2 cellular contexts compared by ENCODE assay signal in the genomic region with DNA sequence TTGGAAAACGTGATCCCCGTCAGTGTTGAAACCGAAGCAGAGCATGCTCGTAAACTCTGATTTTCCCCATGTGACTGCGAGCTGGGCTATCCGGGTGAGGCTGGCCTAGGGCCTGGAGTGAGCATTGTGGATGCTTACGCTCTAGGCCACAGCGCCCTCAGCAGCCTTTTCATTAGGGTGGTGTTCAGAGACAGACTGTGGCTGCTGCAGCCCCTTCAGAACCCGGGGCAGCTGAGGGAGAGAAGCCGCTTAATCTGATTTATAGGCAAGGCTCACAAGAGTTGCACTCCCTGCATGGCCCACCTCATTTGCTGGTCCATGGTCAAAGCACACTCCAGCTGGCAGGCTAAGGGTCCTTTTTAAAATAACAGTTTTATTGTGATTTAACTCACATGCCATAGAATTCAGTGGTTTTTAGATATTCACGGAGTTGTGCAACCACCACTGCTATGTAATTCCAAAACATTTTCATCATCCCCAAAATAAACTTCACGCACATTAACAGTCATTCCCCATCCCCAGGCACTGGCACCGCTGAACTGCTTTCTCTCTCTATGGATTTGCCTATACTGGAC.
TF ChIP-seq lines count a peak whose summit lies in the region.

No MANE protein-coding gene starts in this region.

TF ChIP-seq in SK-N-SH, 30 proteins besides CTCF, POLR2A, EP300 and RAD21 (continued from another document):
- TF ChIP-seq, protein P1, sequence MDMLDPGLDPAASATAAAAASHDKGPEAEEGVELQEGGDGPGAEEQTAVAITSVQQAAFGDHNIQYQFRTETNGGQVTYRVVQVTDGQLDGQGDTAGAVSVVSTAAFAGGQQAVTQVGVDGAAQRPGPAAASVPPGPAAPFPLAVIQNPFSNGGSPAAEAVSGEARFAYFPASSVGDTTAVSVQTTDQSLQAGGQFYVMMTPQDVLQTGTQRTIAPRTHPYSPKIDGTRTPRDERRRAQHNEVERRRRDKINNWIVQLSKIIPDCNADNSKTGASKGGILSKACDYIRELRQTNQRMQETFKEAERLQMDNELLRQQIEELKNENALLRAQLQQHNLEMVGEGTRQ (IDR thresholded peaks at IDR 0.05; ENCODE audit: borderline replicate concordance, low read depth, low read length): no peak
- TF ChIP-seq FOSL2 (IDR thresholded peaks at IDR 0.05; ENCODE audit: borderline replicate concordance, low read depth) (no peak), JUND (IDR thresholded peaks at IDR 0.05) (no peak), ELF1 (IDR thresholded peaks at IDR 0.05) (no peak), RXRA (IDR thresholded peaks at IDR 0.05; ENCODE audit: borderline replicate concordance, low read depth) (no peak), SIN3A (IDR thresholded peaks at IDR 0.05; ENCODE audit: borderline replicate concordance, low read depth, low read length) (no peak), MEF2A (IDR thresholded peaks at IDR 0.05; ENCODE audit: borderline replicate concordance, low read depth) (no peak), SMC3 (IDR thresholded peaks at IDR 0.05; ENCODE audit: low read depth, low read length) (no peak), USF1 (IDR thresholded peaks at IDR 0.05; ENCODE audit: borderline replicate concordance, low read depth) (no peak), CHD2 (IDR thresholded peaks at IDR 0.05; ENCODE audit: low read length, partially characterized antibody) (no peak), TCF12 (IDR thresholded peaks at IDR 0.05) (no peak), NRF1 (IDR thresholded peaks at IDR 0.05; ENCODE audit: low read depth, low read length) (no peak), IRF3 (IDR thresholded peaks at IDR 0.05; ENCODE audit: low read depth, low read length) (no peak), MXI1 (IDR thresholded peaks at IDR 0.05; ENCODE audit: low read depth, low read length) (no peak), MAX (IDR thresholded peaks at IDR 0.05; ENCODE audit: low read depth) (no peak), TEAD4 (IDR thresholded peaks at IDR 0.05; ENCODE audit: borderline replicate concordance, insufficient read depth) (no peak), YY1 (IDR thresholded peaks at IDR 0.05; ENCODE audit: low read depth) (no peak)
- TF ChIP-seq, protein P2, sequence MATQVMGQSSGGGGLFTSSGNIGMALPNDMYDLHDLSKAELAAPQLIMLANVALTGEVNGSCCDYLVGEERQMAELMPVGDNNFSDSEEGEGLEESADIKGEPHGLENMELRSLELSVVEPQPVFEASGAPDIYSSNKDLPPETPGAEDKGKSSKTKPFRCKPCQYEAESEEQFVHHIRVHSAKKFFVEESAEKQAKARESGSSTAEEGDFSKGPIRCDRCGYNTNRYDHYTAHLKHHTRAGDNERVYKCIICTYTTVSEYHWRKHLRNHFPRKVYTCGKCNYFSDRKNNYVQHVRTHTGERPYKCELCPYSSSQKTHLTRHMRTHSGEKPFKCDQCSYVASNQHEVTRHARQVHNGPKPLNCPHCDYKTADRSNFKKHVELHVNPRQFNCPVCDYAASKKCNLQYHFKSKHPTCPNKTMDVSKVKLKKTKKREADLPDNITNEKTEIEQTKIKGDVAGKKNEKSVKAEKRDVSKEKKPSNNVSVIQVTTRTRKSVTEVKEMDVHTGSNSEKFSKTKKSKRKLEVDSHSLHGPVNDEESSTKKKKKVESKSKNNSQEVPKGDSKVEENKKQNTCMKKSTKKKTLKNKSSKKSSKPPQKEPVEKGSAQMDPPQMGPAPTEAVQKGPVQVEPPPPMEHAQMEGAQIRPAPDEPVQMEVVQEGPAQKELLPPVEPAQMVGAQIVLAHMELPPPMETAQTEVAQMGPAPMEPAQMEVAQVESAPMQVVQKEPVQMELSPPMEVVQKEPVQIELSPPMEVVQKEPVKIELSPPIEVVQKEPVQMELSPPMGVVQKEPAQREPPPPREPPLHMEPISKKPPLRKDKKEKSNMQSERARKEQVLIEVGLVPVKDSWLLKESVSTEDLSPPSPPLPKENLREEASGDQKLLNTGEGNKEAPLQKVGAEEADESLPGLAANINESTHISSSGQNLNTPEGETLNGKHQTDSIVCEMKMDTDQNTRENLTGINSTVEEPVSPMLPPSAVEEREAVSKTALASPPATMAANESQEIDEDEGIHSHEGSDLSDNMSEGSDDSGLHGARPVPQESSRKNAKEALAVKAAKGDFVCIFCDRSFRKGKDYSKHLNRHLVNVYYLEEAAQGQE (IDR thresholded peaks at IDR 0.05; ENCODE audit: low read depth, low read length): no peak
TF ChIP-seq in SK-N-SH: peak in this region for 0.

TF ChIP-seq in SK-N-SH treated with all-trans-retinoic acid at 6 μM for 48 hours, 23 proteins besides CTCF, POLR2A, EP300 and RAD21 (continued from another document):
- no peak for TF ChIP-seq PATZ1 (CRISPR knock-in tag; IDR thresholded peaks at IDR 0.05; ENCODE audit: borderline replicate concordance)
- no peak for TF ChIP-seq BACH2 (CRISPR knock-in tag; IDR thresholded peaks at IDR 0.05; ENCODE audit: borderline replicate concordance)
- TF ChIP-seq ZNF8 (CRISPR knock-in tag; IDR thresholded peaks at IDR 0.05): no peak
- no peak for TF ChIP-seq OSR1 (CRISPR knock-in tag; IDR thresholded peaks at IDR 0.05)
- TF ChIP-seq ZNF70 (CRISPR knock-in tag; IDR thresholded peaks at IDR 0.05): no peak
- TF ChIP-seq CSDC2 (CRISPR knock-in tag; IDR thresholded peaks at IDR 0.05): no peak
- no peak for TF ChIP-seq TCF4 (CRISPR knock-in tag; IDR thresholded peaks at IDR 0.05; ENCODE audit: borderline replicate concordance)
- no peak for TF ChIP-seq SNAI2 (CRISPR knock-in tag; IDR thresholded peaks at IDR 0.05)
- TF ChIP-seq ZFP3 (CRISPR knock-in tag; IDR thresholded peaks at IDR 0.05): no peak
- no peak for TF ChIP-seq ZC3H10 (CRISPR knock-in tag; IDR thresholded peaks at IDR 0.05)
- TF ChIP-seq, protein P3, sequence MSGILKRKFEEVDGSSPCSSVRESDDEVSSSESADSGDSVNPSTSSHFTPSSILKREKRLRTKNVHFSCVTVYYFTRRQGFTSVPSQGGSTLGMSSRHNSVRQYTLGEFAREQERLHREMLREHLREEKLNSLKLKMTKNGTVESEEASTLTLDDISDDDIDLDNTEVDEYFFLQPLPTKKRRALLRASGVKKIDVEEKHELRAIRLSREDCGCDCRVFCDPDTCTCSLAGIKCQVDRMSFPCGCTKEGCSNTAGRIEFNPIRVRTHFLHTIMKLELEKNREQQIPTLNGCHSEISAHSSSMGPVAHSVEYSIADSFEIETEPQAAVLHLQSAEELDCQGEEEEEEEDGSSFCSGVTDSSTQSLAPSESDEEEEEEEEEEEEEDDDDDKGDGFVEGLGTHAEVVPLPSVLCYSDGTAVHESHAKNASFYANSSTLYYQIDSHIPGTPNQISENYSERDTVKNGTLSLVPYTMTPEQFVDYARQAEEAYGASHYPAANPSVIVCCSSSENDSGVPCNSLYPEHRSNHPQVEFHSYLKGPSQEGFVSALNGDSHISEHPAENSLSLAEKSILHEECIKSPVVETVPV (CRISPR knock-in tag; IDR thresholded peaks at IDR 0.05): no peak
- TF ChIP-seq ARNTL (CRISPR knock-in tag; IDR thresholded peaks at IDR 0.05; ENCODE audit: borderline replicate concordance, low read depth): no peak
